In genomic region chr9:72477862-72478564, GRCh38 we compare ENCODE assay signal across 8 cellular contexts. TPM values are rescaled to one million over a fixed set of nuclear protein-coding genes. Genes with fewer than 3 reads are reported as not detected.
DNase-seq lines count a peak whose midpoint lies in the region; ATAC-seq and TF ChIP-seq lines count a peak whose summit lies in the region.

No MANE protein-coding gene starts in this region.

- H3K4me3 Mint-ChIP-seq in neural progenitor cell, result no peak overlapping the region

- H3K36me3 ChIP-seq in endocrine pancreas (ENCODE audit: control insufficient read depth, insufficient read depth, low read length), result no peaks in the 10 kb centered on the region
- no peaks in the 10 kb centered on the region for H3K36me3 ChIP-seq in neural progenitor cell

- peaks cover 24% of the 10 kb centered on the region for H3K4me1 ChIP-seq in endocrine pancreas (ENCODE audit: control insufficient read depth, insufficient read depth, low read length)
- no peaks in the 10 kb centered on the region for H3K4me1 ChIP-seq in neural progenitor cell

- no peaks in the 10 kb centered on the region for H3K36me3 Mint-ChIP-seq in neural progenitor cell

- H3K27ac Mint-ChIP-seq in neural progenitor cell, result peak overlapping the region; percentile 30

- DNase-seq in GM13977 (ENCODE audit: low spot score), result peak; percentile 40
- peak; percentile 59 for DNase-seq in NCI-H510A treated with DMSO at 0.1 percent for 48 hours (lab: John Stamatoyannopoulos, UW)
- DNase-seq in neural progenitor cell (ENCODE audit: low spot score), result no peak
- no peak for DNase-seq in HUDEP-2 (lab: John Stamatoyannopoulos, UW; ENCODE audit: unreplicated experiment in 76 of 76)
- no peak for DNase-seq in central memory CD4-positive, alpha-beta T cell

- H4K20me1 ChIP-seq in neural progenitor cell (ENCODE audit: low read depth), result no peaks in the 10 kb centered on the region

- peaks cover 8% of the 10 kb centered on the region for H3K27me3 Mint-ChIP-seq in neural progenitor cell (ENCODE audit: insufficient read depth, low read depth)

- no peak overlapping the region for H2AFZ ChIP-seq in neural progenitor cell (replicated peaks)

- no peaks in the 10 kb centered on the region for H3K79me2 ChIP-seq in neural progenitor cell (ENCODE audit: low read depth)

- peaks cover 2% of the 10 kb centered on the region for H3K9me3 Mint-ChIP-seq in neural progenitor cell

- no peaks in the 10 kb centered on the region for H3K9me3 ChIP-seq in endocrine pancreas (ENCODE audit: control insufficient read depth, low read length)
- H3K9me3 ChIP-seq in neural progenitor cell (ENCODE audit: low read depth), result no peaks in the 10 kb centered on the region

- in situ Hi-C loops in GM13977 (cut with MboI; ENCODE audit: low pct_unique_long_range_greater_than_20kb, low sequenced_read_pairs, unreplicated experiment), result no loop called here

- no peak overlapping the region for H3K27ac ChIP-seq in neural progenitor cell

- peaks cover 13% of the 10 kb centered on the region for H3K4me1 Mint-ChIP-seq in neural progenitor cell

- peak overlapping the region; percentile 38 for H3K9ac ChIP-seq in endocrine pancreas (ENCODE audit: control insufficient read depth, insufficient read depth, low read length)
- no peak overlapping the region for H3K9ac ChIP-seq in neural progenitor cell

- H3F3A ChIP-seq in neural progenitor cell (ENCODE audit: low read depth), result no peaks in the 10 kb centered on the region

- H3K4me2 ChIP-seq in neural progenitor cell, result no peak overlapping the region

- no peak overlapping the region for H3K4me3 ChIP-seq in endocrine pancreas (ENCODE audit: control insufficient read depth, insufficient read depth, low read length)
- no peak overlapping the region for H3K4me3 ChIP-seq in neural progenitor cell

- TF ChIP-seq CTCF in GM13977 (IDR thresholded peaks at IDR 0.05; ENCODE audit: extremely low read depth, insufficient read depth, missing control alignments), result no peak
- TF ChIP-seq CTCF in neural progenitor cell (IDR thresholded peaks at IDR 0.05), result no peak

- H3K27me3 ChIP-seq in endocrine pancreas (ENCODE audit: control insufficient read depth, insufficient read depth, low read length) (no peaks in the 10 kb centered on the region), neural progenitor cell (no peaks in the 10 kb centered on the region)

- ATAC-seq in HG03565 (IDR thresholded peaks at IDR 0.05; ENCODE audit: unreplicated experiment) (no peak), GM21390 (IDR thresholded peaks at IDR 0.05; ENCODE audit: unreplicated experiment) (no peak)

RNA-seq across cellular contexts. Expression of gene TMC1, which starts 43.4 kb away (rescaled TPM):
- not detected in 2 replicates for total RNA-seq in neural progenitor cell (ENCODE audit: low replicate concordance)

Comparison
In these comparisons a context has a peak if more than half of its experiments do, and no peak if none do; other contexts are left out.
1. DNase-seq: peak in GM13977 (single experiment) and NCI-H510A treated with DMSO at 0.1 percent for 48 hours (single experiment); none in neural progenitor cell (single experiment), HUDEP-2 (0 of 76) and central memory CD4-positive, alpha-beta T cell (single experiment).